25 cellular contexts compared by ENCODE assay signal in genomic region chr3:195045481-195045880, GRCh38.
A peak's percentile ranks its signal among the peaks of the same experiment; 100 is the strongest.
DNase-seq lines count a peak whose midpoint lies in the region; ATAC-seq, FAIRE-seq and TF ChIP-seq lines count a peak whose summit lies in the region.
"Had no signal": no experiment of that assay in that cellular context is flagged by ENCODE, and none has a peak within 500 bp of the region (broad histone marks: within the 10 kb centered on the region; RNA-seq: fewer than 3 reads in every experiment).

No MANE protein-coding gene starts in this region.

- no TSS peak for BruUV-seq in HepG2 (replicated peaks; lab: Mats Ljungman, UMichigan)

- H3K27me3 Mint-ChIP-seq in activated naive CD8-positive, alpha-beta T cell treated with anti-CD3 and anti-CD28 coated beads, Interleukin-2, amount 10 ng/mL, durations not matched to agents 7 days and 5 days = peaks cover 5% of the 10 kb centered on the region
- no peaks in the 10 kb centered on the region for H3K27me3 Mint-ChIP-seq in activated naive CD8-positive, alpha-beta T cell treated with anti-CD3 and anti-CD28 coated beads, Interleukin-2, amount 50 U/mL, for 24 hours

- H3K4me3 Mint-ChIP-seq in activated naive CD8-positive, alpha-beta T cell treated with anti-CD3 and anti-CD28 coated beads, Interleukin-2, amount 10 ng/mL, durations not matched to agents 7 days and 5 days = no peak overlapping the region
- no peak overlapping the region for H3K4me3 Mint-ChIP-seq in activated naive CD8-positive, alpha-beta T cell treated with anti-CD3 and anti-CD28 coated beads, Interleukin-2, amount 50 U/mL, for 24 hours
- H3K4me3 Mint-ChIP-seq: HFFc6 had no signal

- H3K9ac ChIP-seq in HepG2 (ENCODE audit: insufficient read depth, low read depth, low read length) = no peak overlapping the region
- H3K9ac ChIP-seq: GM23248 had no signal

- WGBS in HepG2 (ENCODE audit: low lambda C conversion rate) = 68% methylated on average over 3 of the region's 11 CpGs

- CTCF ChIA-PET in HepG2 (lab: Yijun Ruan, JAX; ENCODE audit: low intra/inter-chr PET ratio, low total read pairs) = no interaction called here

- FAIRE-seq in HepG2 (lab: Jason Lieb, UNC) = no peak
- FAIRE-seq: GM12891 had no signal

- H3K4me3 ChIP-seq in HepG2 (replicated peaks in 1 of 3; ENCODE audit: insufficient read depth in 1 of 3, low read depth in 2 of 3, low read length in 3 of 3) = no peak overlapping the region
- H3K4me3 ChIP-seq in upper lobe of right lung = no peak overlapping the region
- H3K4me3 ChIP-seq: GM23248, HAP-1 had no signal

- H3K27me3 ChIP-seq in HepG2 (ENCODE audit: control insufficient read depth in 1 of 2, insufficient read depth in 2 of 2, low read length in 2 of 2) (peaks cover 7 to 68% of the 10 kb centered on the region in 2 experiments; a peak in 4 of 5 replicates), upper lobe of right lung (no peaks in the 10 kb centered on the region)

- H3K4me1 Mint-ChIP-seq in activated naive CD8-positive, alpha-beta T cell treated with anti-CD3 and anti-CD28 coated beads, Interleukin-2, amount 10 ng/mL, durations not matched to agents 7 days and 5 days = no peaks in the 10 kb centered on the region
- no peaks in the 10 kb centered on the region for H3K4me1 Mint-ChIP-seq in activated naive CD8-positive, alpha-beta T cell treated with anti-CD3 and anti-CD28 coated beads, Interleukin-2, amount 50 U/mL, for 24 hours

- H3K36me3 Mint-ChIP-seq in activated naive CD8-positive, alpha-beta T cell treated with anti-CD3 and anti-CD28 coated beads, Interleukin-2, amount 10 ng/mL, durations not matched to agents 7 days and 5 days = no peaks in the 10 kb centered on the region
- H3K36me3 Mint-ChIP-seq in activated naive CD8-positive, alpha-beta T cell treated with anti-CD3 and anti-CD28 coated beads, Interleukin-2, amount 50 U/mL, for 24 hours (ENCODE audit: low read depth) = no peaks in the 10 kb centered on the region

- TF ChIP-seq POLR2A in HepG2 (IDR thresholded peaks at IDR 0.05; ENCODE audit: insufficient read depth in 1 of 2, low read depth in 2 of 2, low read length in 2 of 2) = no peak

- peaks cover 17% of the 10 kb centered on the region for H3K4me1 ChIP-seq in HepG2 (ENCODE audit: insufficient read depth, low read length)
- H3K4me1 ChIP-seq in upper lobe of right lung = no peaks in the 10 kb centered on the region
- H3K4me1 ChIP-seq: HAP-1 had no signal

- no peaks in the 10 kb centered on the region for H3K79me2 ChIP-seq in HepG2 (ENCODE audit: insufficient read depth, low read length)

- TF ChIP-seq RAD21 in HepG2 (CRISPR knock-in tag; IDR thresholded peaks at IDR 0.05) = no peak

- TF ChIP-seq EP300 in HepG2 (IDR thresholded peaks at IDR 0.05; ENCODE audit: low read depth in 2 of 2, low read length in 2 of 2) (no peak), HepG2 (CRISPR knock-in tag; IDR thresholded peaks at IDR 0.05; ENCODE audit: borderline replicate concordance) (no peak)

- H4K20me1 ChIP-seq in HepG2 (ENCODE audit: insufficient read depth, low read length) = no peaks in the 10 kb centered on the region

- no peaks in the 10 kb centered on the region for H3K9me3 Mint-ChIP-seq in activated naive CD8-positive, alpha-beta T cell treated with anti-CD3 and anti-CD28 coated beads, Interleukin-2, amount 10 ng/mL, durations not matched to agents 7 days and 5 days
- H3K9me3 Mint-ChIP-seq in activated naive CD8-positive, alpha-beta T cell treated with anti-CD3 and anti-CD28 coated beads, Interleukin-2, amount 50 U/mL, for 24 hours = no peaks in the 10 kb centered on the region
- H3K9me3 Mint-ChIP-seq: HFFc6 had no signal

- in situ Hi-C loops in HepG2 (cut with HindIII; ENCODE audit: extremely low pct_ligation_motif_present, low pct_unique_long_range_greater_than_20kb) = no loop called here

- no peak for ATAC-seq in activated naive CD8-positive, alpha-beta T cell treated with anti-CD3 and anti-CD28 coated beads, Interleukin-2, amount 10 ng/mL, durations not matched to agents 7 days and 5 days (ENCODE audit: low read depth)
- no peak for ATAC-seq in activated naive CD8-positive, alpha-beta T cell treated with anti-CD3 and anti-CD28 coated beads, Interleukin-2, amount 50 U/mL, for 24 hours
- ATAC-seq in HepG2 = peak; percentile 14; the same call in 2 of the 3 replicates
- ATAC-seq in upper lobe of right lung = no peak
- ATAC-seq in GM18870 (IDR thresholded peaks at IDR 0.05; ENCODE audit: unreplicated experiment) = no peak
- ATAC-seq in GM21576 (IDR thresholded peaks at IDR 0.05; ENCODE audit: unreplicated experiment) = no peak

- DNase-seq in activated naive CD8-positive, alpha-beta T cell treated with anti-CD3 and anti-CD28 coated beads, Interleukin-2, amount 10 ng/mL, durations not matched to agents 7 days and 5 days = peak; percentile 20
- DNase-seq in activated naive CD8-positive, alpha-beta T cell treated with anti-CD3 and anti-CD28 coated beads, Interleukin-2, amount 50 U/mL, for 24 hours = no peak
- DNase-seq in HepG2 (ENCODE audit: low spot score) (no peak), posterior vena cava (ENCODE audit: low spot score) (peak; percentile 41), upper lobe of right lung (peak; percentile 56), NOMO-1 treated with dmso at 0.1 percent for 144 hours (lab: John Stamatoyannopoulos, UW; ENCODE audit: unreplicated experiment) (no peak)
- DNase-seq: Calu3, DMS79 treated with DMSO at 0.1 percent for 48 hours, GF-D8, GM23248, HFFc6, NCI-H1048, NCI-H1417, NCI-H1694 treated with DMSO at 0.1 percent for 48 hours, NCI-H2081, NCI-H2171, NCI-H226, NCI-H510A, NCI-H69, SHP77 treated with DMSO at 0.1 percent for 48 hours had no signal

- POLR2A ChIA-PET in activated naive CD8-positive, alpha-beta T cell treated with anti-CD3 and anti-CD28 coated beads, Interleukin-2, amount 10 ng/mL, durations not matched to agents 7 days and 5 days (lab: Charles Lee) = no interaction called here
- POLR2A ChIA-PET in HepG2 (lab: Yijun Ruan, JAX) = no interaction called here

- intact Hi-C loops in HepG2 (cut with micrococcal nuclease; ENCODE audit: unreplicated experiment) = no loop called here
- intact Hi-C loops in posterior vena cava (cut with DNase I) = no loop called here
- intact Hi-C loops in upper lobe of right lung (cut with DNase I) = no loop called here

- TF ChIP-seq CTCF in HepG2 (CRISPR knock-in tag; IDR thresholded peaks at IDR 0.05) = no peak
- no peak for TF ChIP-seq CTCF in upper lobe of right lung (IDR thresholded peaks at IDR 0.05)

- H2AFZ ChIP-seq in HepG2 (ENCODE audit: low read length) = no peak overlapping the region
- H2AFZ ChIP-seq: GM23248 had no signal

- H3K27ac ChIP-seq in HepG2 (ENCODE audit: extremely low read length, insufficient read depth, low read length) (no peak overlapping the region), upper lobe of right lung (no peak overlapping the region)
- H3K27ac ChIP-seq: GM23248, RWPE1 had no signal

- H3K27ac Mint-ChIP-seq in activated naive CD8-positive, alpha-beta T cell treated with anti-CD3 and anti-CD28 coated beads, Interleukin-2, amount 10 ng/mL, durations not matched to agents 7 days and 5 days = no peak overlapping the region
- no peak overlapping the region for H3K27ac Mint-ChIP-seq in activated naive CD8-positive, alpha-beta T cell treated with anti-CD3 and anti-CD28 coated beads, Interleukin-2, amount 50 U/mL, for 24 hours
- H3K27ac Mint-ChIP-seq: HFFc6 had no signal

- no peaks in the 10 kb centered on the region for H3K36me3 ChIP-seq in HepG2 (replicated peaks in 1 of 2; ENCODE audit: control insufficient read depth in 1 of 2, insufficient read depth in 2 of 2, low read length in 2 of 2)
- no peaks in the 10 kb centered on the region for H3K36me3 ChIP-seq in upper lobe of right lung
- H3K36me3 ChIP-seq: HAP-1 had no signal

- H3K9me3 ChIP-seq in HepG2 (ENCODE audit: low read length) = no peaks in the 10 kb centered on the region
- no peaks in the 10 kb centered on the region for H3K9me3 ChIP-seq in upper lobe of right lung
- H3K9me3 ChIP-seq: HAP-1 had no signal

- H3K4me2 ChIP-seq in HepG2 (ENCODE audit: low read depth, low read length) = no peak overlapping the region

TF ChIP-seq in HepG2, 621 proteins besides CTCF, POLR2A, EP300 and RAD21 (continues in another document):
- TF ChIP-seq SSRP1 (CRISPR knock-in tag; IDR thresholded peaks at IDR 0.05) (no peak), ZFYVE20 (CRISPR knock-in tag; IDR thresholded peaks at IDR 0.05; ENCODE audit: borderline replicate concordance, low read depth) (no peak), CENPX (CRISPR knock-in tag; IDR thresholded peaks at IDR 0.05) (no peak), CSRNP1 (CRISPR knock-in tag; IDR thresholded peaks at IDR 0.05) (no peak), CBX2 (IDR thresholded peaks at IDR 0.05; ENCODE audit: low read depth, low read length) (no peak), CBX2 (CRISPR knock-in tag; IDR thresholded peaks at IDR 0.05; ENCODE audit: low read depth) (no peak), PRPF4 (IDR thresholded peaks at IDR 0.05; ENCODE audit: low read depth, low read length, poor library complexity, severe bottlenecking) (no peak)

Comparison
In these comparisons a context has a peak if more than half of its experiments do, and no peak if none do; other contexts are left out.
1. DNase-seq: peak in activated naive CD8-positive, alpha-beta T cell treated with anti-CD3 and anti-CD28 coated beads, Interleukin-2, amount 10 ng/mL, durations not matched to agents 7 days and 5 days (single experiment), posterior vena cava (single experiment) and upper lobe of right lung (single experiment); none in activated naive CD8-positive, alpha-beta T cell treated with anti-CD3 and anti-CD28 coated beads, Interleukin-2, amount 50 U/mL, for 24 hours (single experiment), HepG2 (single experiment) and NOMO-1 treated with dmso at 0.1 percent for 144 hours (single experiment).